19 cellular contexts compared by ENCODE assay signal in genomic region chr3:132783152-132783551, GRCh38.
DNase-seq lines count a peak whose midpoint lies in the region; ATAC-seq and TF ChIP-seq lines count a peak whose summit lies in the region.
"Had no signal": no experiment of that assay in that cellular context is flagged by ENCODE, and none has a peak within 500 bp of the region (broad histone marks: within the 10 kb centered on the region; RNA-seq: fewer than 3 reads in every experiment).

No MANE protein-coding gene starts in this region.

- H3K27ac Mint-ChIP-seq in endodermal cell: peak overlapping the region; percentile 33
- peak overlapping the region; percentile 63 for H3K27ac Mint-ChIP-seq in osteocyte (ENCODE audit: unreplicated experiment)
- H3K27ac Mint-ChIP-seq: activated CD4-positive, alpha-beta T cell treated with anti-CD3 and anti-CD28 coated beads, Interleukin-2, amount 10 ng/mL, durations not matched to agents 24 days and 14 days; IgD-negative memory B cell; nephron had no signal

- H3K36me3 ChIP-seq in endodermal cell (ENCODE audit: control insufficient read depth, insufficient read depth, low read length): no peaks in the 10 kb centered on the region
- H3K36me3 ChIP-seq: BE2C had no signal

- H3K9ac ChIP-seq in endodermal cell (ENCODE audit: extremely low read depth, low read length, poor library complexity, severe bottlenecking): no peak overlapping the region

- H3K4me1 ChIP-seq in endodermal cell (ENCODE audit: control insufficient read depth, insufficient read depth, low read length): no peaks in the 10 kb centered on the region
- H3K4me1 ChIP-seq: foreskin keratinocyte had no signal

- H3K27me3 Mint-ChIP-seq in endodermal cell (ENCODE audit: insufficient read depth) (no peaks in the 10 kb centered on the region), osteocyte (ENCODE audit: unreplicated experiment) (no peaks in the 10 kb centered on the region)
- H3K27me3 Mint-ChIP-seq: IgD-negative memory B cell had no signal

- ATAC-seq in esophagus mucosa: no peak
- ATAC-seq in GM18861 (IDR thresholded peaks at IDR 0.05; ENCODE audit: unreplicated experiment): no peak
- ATAC-seq: foreskin keratinocyte, psoas muscle, Right ventricle myocardium inferior had no signal

- no peak for TF ChIP-seq CTCF in endodermal cell (conservative IDR thresholded peaks at IDR 0.05)
- TF ChIP-seq CTCF in osteocyte (IDR thresholded peaks at IDR 0.05): no peak

- H3K27me3 ChIP-seq in endodermal cell (ENCODE audit: control insufficient read depth, insufficient read depth, low read length, poor library complexity, severe bottlenecking): no peaks in the 10 kb centered on the region
- H3K27me3 ChIP-seq: BE2C had no signal

- H3K27ac ChIP-seq in endodermal cell (ENCODE audit: low read depth, low read length): no peak overlapping the region
- H3K27ac ChIP-seq: foreskin keratinocyte, psoas muscle had no signal

- H3K36me3 Mint-ChIP-seq in endodermal cell (ENCODE audit: low read depth): no peaks in the 10 kb centered on the region
- no peaks in the 10 kb centered on the region for H3K36me3 Mint-ChIP-seq in osteocyte (ENCODE audit: unreplicated experiment)
- H3K36me3 Mint-ChIP-seq: IgD-negative memory B cell had no signal

- H3K9me3 ChIP-seq in endodermal cell (ENCODE audit: control insufficient read depth, low read length): no peaks in the 10 kb centered on the region
- H3K9me3 ChIP-seq: BE2C, psoas muscle had no signal

- no peak overlapping the region for H3K4me3 ChIP-seq in endodermal cell (ENCODE audit: low read length)
- H3K4me3 ChIP-seq: psoas muscle had no signal

- H3K4me3 Mint-ChIP-seq in endodermal cell: no peak overlapping the region
- H3K4me3 Mint-ChIP-seq in osteocyte (ENCODE audit: unreplicated experiment): no peak overlapping the region
- H3K4me3 Mint-ChIP-seq: activated CD4-positive, alpha-beta T cell treated with anti-CD3 and anti-CD28 coated beads, Interleukin-2, amount 10 ng/mL, durations not matched to agents 24 days and 14 days; IgD-negative memory B cell; nephron had no signal

- H3K9me3 Mint-ChIP-seq in endodermal cell (no peaks in the 10 kb centered on the region), osteocyte (ENCODE audit: unreplicated experiment) (no peaks in the 10 kb centered on the region)
- H3K9me3 Mint-ChIP-seq: activated CD4-positive, alpha-beta T cell treated with anti-CD3 and anti-CD28 coated beads, Interleukin-2, amount 10 ng/mL, durations not matched to agents 24 days and 14 days; nephron had no signal

- H3K4me1 Mint-ChIP-seq in endodermal cell: peaks cover 2% of the 10 kb centered on the region
- H3K4me1 Mint-ChIP-seq in osteocyte (ENCODE audit: unreplicated experiment): peaks cover 71% of the 10 kb centered on the region
- H3K4me1 Mint-ChIP-seq: activated CD4-positive, alpha-beta T cell treated with anti-CD3 and anti-CD28 coated beads, Interleukin-2, amount 10 ng/mL, durations not matched to agents 24 days and 14 days; IgD-negative memory B cell had no signal

- DNase-seq in GM03348 (ENCODE audit: low spot score) (peak; percentile 61), NCI-H446 treated with DMSO at 0.1 percent for 48 hours (lab: John Stamatoyannopoulos, UW) (peak; percentile 51), endodermal cell (no peak), osteocyte (ENCODE audit: extremely low spot score, unreplicated experiment) (no peak), SHP77 (lab: John Stamatoyannopoulos, UW) (no peak), GF-D8 (lab: John Stamatoyannopoulos, UW) (no peak)
- DNase-seq: activated CD4-positive, alpha-beta T cell treated with anti-CD3 and anti-CD28 coated beads, Interleukin-2, amount 10 ng/mL, durations not matched to agents 24 days and 14 days; activated naive CD4-positive, alpha-beta T cell treated with Interleukin-2 at 50 U/mL for 16 hours; BE2C; effector CD4-positive, alpha-beta T cell; NCI-H1092 treated with DMSO at 0.1 percent for 48 hours; NK-92 treated with Interleukin-12 subunit alpha and Interleukin-12 subunit beta, amount 100 ng/mL, for 24 hours; psoas muscle had no signal

Comparison
In these comparisons a context has a peak if more than half of its experiments do, and no peak if none do; other contexts are left out.
1. DNase-seq: peak in GM03348 (single experiment) and NCI-H446 treated with DMSO at 0.1 percent for 48 hours (single experiment); none in endodermal cell (single experiment), osteocyte (single experiment), SHP77 (0 of 2) and GF-D8 (single experiment).